Comparison of ENCODE assay signal across 9 cellular contexts in the genomic region with DNA sequence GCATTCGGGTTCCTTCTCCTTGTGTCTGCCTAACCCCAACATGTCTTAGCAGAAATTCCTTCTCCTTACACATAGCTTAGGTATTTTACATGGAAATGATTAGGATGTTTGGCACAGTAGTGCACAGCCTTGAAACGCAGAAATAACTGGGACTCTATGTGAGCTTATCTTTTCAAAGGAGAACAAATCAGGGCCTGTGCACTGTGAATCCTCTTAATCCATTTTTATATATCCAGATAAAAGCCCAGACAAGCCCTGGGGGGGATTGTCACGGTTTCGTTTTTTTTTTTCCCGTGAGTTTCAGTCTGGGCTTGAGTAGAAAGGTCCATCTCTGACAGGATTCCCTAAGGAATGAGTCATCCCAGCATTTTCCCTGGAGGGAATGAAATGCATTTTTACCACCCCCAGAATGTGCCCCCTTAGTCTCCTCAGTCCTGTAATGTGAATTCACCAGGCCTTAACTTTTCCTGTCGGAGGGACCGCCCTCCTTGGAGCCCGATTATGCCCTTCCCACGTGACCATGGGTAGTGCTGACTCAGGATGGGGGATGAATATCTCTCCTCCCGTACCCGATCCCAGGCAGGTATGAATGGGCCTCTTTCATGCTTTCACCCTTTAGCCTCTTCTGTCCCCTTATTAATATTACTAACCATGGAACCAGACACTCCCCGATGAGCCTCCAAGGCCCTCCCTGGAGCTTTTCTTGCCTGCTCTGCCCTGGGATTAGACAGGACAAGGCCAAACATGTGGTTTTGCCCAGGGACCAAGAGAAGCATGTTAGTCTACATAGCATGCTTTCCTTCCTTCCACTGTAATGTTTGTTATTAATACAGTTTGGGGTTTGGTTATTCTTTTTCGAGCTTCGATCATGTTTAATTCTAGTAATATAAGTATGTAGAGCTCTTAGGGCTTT. TPM values are rescaled to one million over a fixed set of nuclear protein-coding genes. Genes with fewer than 3 reads are reported as not detected.
DNase-seq lines count a peak whose midpoint lies in the region; ATAC-seq and TF ChIP-seq lines count a peak whose summit lies in the region.
"Had no signal": no experiment of that assay in that cellular context is flagged by ENCODE, and none has a peak within 500 bp of the region (broad histone marks: within the 10 kb centered on the region; RNA-seq: fewer than 3 reads in every experiment).

No MANE protein-coding gene starts in this region.

- H3K36me3 ChIP-seq in heart right ventricle (peaks cover 0 to 89% (median 26%) of the 10 kb centered on the region in 9 donors), gastrocnemius medialis (peaks cover 0 to under 1% of the 10 kb centered on the region in 2 donors)

- peak overlapping the region; percentile 63 for H3K27ac Mint-ChIP-seq in WTC11
- H3K27ac Mint-ChIP-seq in stimulated activated memory B cell treated with anti-CD40 and anti-IgM and Interleukin-4, amounts not matched to agents 10 μg/mL and 1 μg/mL and 100 μg/mL, for 72 hours, result no peak overlapping the region
- H3K27ac Mint-ChIP-seq in stimulated activated effector memory CD8-positive, alpha-beta T cell treated with anti-CD3 and anti-CD28 coated beads, Interleukin-12 subunit alpha, Interleukin-12 subunit beta, amount 100 ng/mL, for 72 hours, result no peak overlapping the region

- H3K27ac ChIP-seq in heart right ventricle, result peak overlapping the region; percentile 17 to 81 (median 72)
- peak overlapping the region; percentile 78 to 91 (median 80) for H3K27ac ChIP-seq in gastrocnemius medialis

- POLR2A ChIA-PET in WTC11 (lab: Charles Lee), result interaction anchor here (1.2 kb wide), 1 partner anchor 41 kb away, joined by 3 read pairs; no protein-coding TSS in a partner anchor

- in situ Hi-C loops in gastrocnemius medialis (cut with MboI; ENCODE audit: low sequenced_read_pairs in 4 of 4), result loop anchor here in 3 of 4 donors (10.0 kb wide), 2 partner anchors 208 to 298 kb away; no protein-coding TSS in a partner anchor

- H3K4me1 Mint-ChIP-seq in WTC11, result peaks cover 33% of the 10 kb centered on the region
- no peaks in the 10 kb centered on the region for H3K4me1 Mint-ChIP-seq in stimulated activated memory B cell treated with anti-CD40 and anti-IgM and Interleukin-4, amounts not matched to agents 10 μg/mL and 1 μg/mL and 100 μg/mL, for 72 hours
- no peaks in the 10 kb centered on the region for H3K4me1 Mint-ChIP-seq in stimulated activated effector memory CD8-positive, alpha-beta T cell treated with anti-CD3 and anti-CD28 coated beads, Interleukin-12 subunit alpha, Interleukin-12 subunit beta, amount 100 ng/mL, for 72 hours

- peak; percentile 77 for DNase-seq in GM04503 (ENCODE audit: low read depth)
- peak; percentile 30 for DNase-seq in WTC11 (ENCODE audit: low spot score)
- peak in 1 of 2 donors; percentile 60 for DNase-seq in heart right ventricle
- peak in 1 of 2 donors; percentile 67 for DNase-seq in gastrocnemius medialis
- no peak for DNase-seq in activated CD4-positive, CD25-positive, alpha-beta regulatory T cell treated with anti-CD3 and anti-CD28 coated beads, Interleukin-2, amount 50 U/mL, for 72 hours
- DNase-seq in NCI-H2107 (lab: John Stamatoyannopoulos, UW), result no peak
- no peak for DNase-seq in stimulated activated effector memory CD8-positive, alpha-beta T cell treated with anti-CD3 and anti-CD28 coated beads, Interleukin-12 subunit alpha, Interleukin-12 subunit beta, amount 100 ng/mL, for 72 hours (ENCODE audit: low spot score in 2 of 2)
- DNase-seq: T-helper 9 cell had no signal

- 29 to 30% methylated on average over 14 of the region's 14 CpGs for WGBS in heart right ventricle, 2 donors

- ATAC-seq in WTC11, result peak; percentile 82
- ATAC-seq in heart right ventricle, result peak; percentile 58 to 74 (median 66)
- ATAC-seq in gastrocnemius medialis, result peak; percentile 35 to 66
- ATAC-seq in stimulated activated memory B cell treated with anti-CD40 and anti-IgM and Interleukin-4, amounts not matched to agents 10 μg/mL and 1 μg/mL and 100 μg/mL, for 72 hours, result no peak
- no peak for ATAC-seq in stimulated activated effector memory CD8-positive, alpha-beta T cell treated with anti-CD3 and anti-CD28 coated beads, Interleukin-12 subunit alpha, Interleukin-12 subunit beta, amount 100 ng/mL, for 72 hours

- H3K27me3 ChIP-seq in heart right ventricle (no peaks in the 10 kb centered on the region), gastrocnemius medialis (no peaks in the 10 kb centered on the region)

- no peaks in the 10 kb centered on the region for H3K27me3 Mint-ChIP-seq in WTC11 (ENCODE audit: low read depth)
- peaks cover 10% of the 10 kb centered on the region for H3K27me3 Mint-ChIP-seq in stimulated activated memory B cell treated with anti-CD40 and anti-IgM and Interleukin-4, amounts not matched to agents 10 μg/mL and 1 μg/mL and 100 μg/mL, for 72 hours

- CTCF ChIA-PET in WTC11 (lab: Charles Lee), result interaction anchor here (0.9 to 2.0 kb wide), 9 partner anchors 16 to 204 kb away, joined by 3 to 10 read pairs (median 4); partner anchors contain the start of genes CFAP61, CRNKL1 and NAA20

- no peaks in the 10 kb centered on the region for H3K9me3 Mint-ChIP-seq in WTC11
- H3K9me3 Mint-ChIP-seq in stimulated activated memory B cell treated with anti-CD40 and anti-IgM and Interleukin-4, amounts not matched to agents 10 μg/mL and 1 μg/mL and 100 μg/mL, for 72 hours, result no peaks in the 10 kb centered on the region
- H3K9me3 Mint-ChIP-seq in stimulated activated effector memory CD8-positive, alpha-beta T cell treated with anti-CD3 and anti-CD28 coated beads, Interleukin-12 subunit alpha, Interleukin-12 subunit beta, amount 100 ng/mL, for 72 hours, result no peaks in the 10 kb centered on the region

- H3K4me3 ChIP-seq in heart right ventricle, result no peak overlapping the region
- peak overlapping the region in 2 of 4 donors; percentile 14 to 31 for H3K4me3 ChIP-seq in gastrocnemius medialis

- TF ChIP-seq CTCF in WTC11 (IDR thresholded peaks at IDR 0.05) (no peak), heart right ventricle (IDR thresholded peaks at IDR 0.05) (no peak), gastrocnemius medialis (IDR thresholded peaks at IDR 0.05 in 4 of 5, conservative IDR thresholded peaks at IDR 0.05 in 1 of 5) (no peak)

- H3K36me3 Mint-ChIP-seq in WTC11, result no peaks in the 10 kb centered on the region
- no peaks in the 10 kb centered on the region for H3K36me3 Mint-ChIP-seq in stimulated activated memory B cell treated with anti-CD40 and anti-IgM and Interleukin-4, amounts not matched to agents 10 μg/mL and 1 μg/mL and 100 μg/mL, for 72 hours
- H3K36me3 Mint-ChIP-seq in stimulated activated effector memory CD8-positive, alpha-beta T cell treated with anti-CD3 and anti-CD28 coated beads, Interleukin-12 subunit alpha, Interleukin-12 subunit beta, amount 100 ng/mL, for 72 hours, result no peaks in the 10 kb centered on the region

- no peak for TF ChIP-seq POLR2A in gastrocnemius medialis (IDR thresholded peaks at IDR 0.05)

- intact Hi-C loops in heart right ventricle (cut with DNase I) (loop anchor here in 7 of 10 donors (5.0 to 10.0 kb wide), 9 partner anchors 51 to 301 kb away; no protein-coding TSS in a partner anchor), gastrocnemius medialis (cut with DNase I; ENCODE audit: low total_unique reads) (loop anchor here (1.0 to 5.0 kb wide), 2 partner anchors 71 to 207 kb away; no protein-coding TSS in a partner anchor)

- H3K9me3 ChIP-seq in heart right ventricle (no peaks in the 10 kb centered on the region), gastrocnemius medialis (no peaks in the 10 kb centered on the region)

- peaks cover 42 to 100% (median 89%) of the 10 kb centered on the region in 9 donors for H3K4me1 ChIP-seq in heart right ventricle
- peaks cover 58 to 73% of the 10 kb centered on the region in 2 donors for H3K4me1 ChIP-seq in gastrocnemius medialis

- no peak overlapping the region for H3K4me3 Mint-ChIP-seq in WTC11
- H3K4me3 Mint-ChIP-seq in stimulated activated memory B cell treated with anti-CD40 and anti-IgM and Interleukin-4, amounts not matched to agents 10 μg/mL and 1 μg/mL and 100 μg/mL, for 72 hours, result no peak overlapping the region
- H3K4me3 Mint-ChIP-seq in stimulated activated effector memory CD8-positive, alpha-beta T cell treated with anti-CD3 and anti-CD28 coated beads, Interleukin-12 subunit alpha, Interleukin-12 subunit beta, amount 100 ng/mL, for 72 hours, result no peak overlapping the region

TF ChIP-seq in WTC11, 78 proteins besides CTCF, POLR2A, EP300 and RAD21 (continues in another document):
- TF ChIP-seq, protein P1, sequence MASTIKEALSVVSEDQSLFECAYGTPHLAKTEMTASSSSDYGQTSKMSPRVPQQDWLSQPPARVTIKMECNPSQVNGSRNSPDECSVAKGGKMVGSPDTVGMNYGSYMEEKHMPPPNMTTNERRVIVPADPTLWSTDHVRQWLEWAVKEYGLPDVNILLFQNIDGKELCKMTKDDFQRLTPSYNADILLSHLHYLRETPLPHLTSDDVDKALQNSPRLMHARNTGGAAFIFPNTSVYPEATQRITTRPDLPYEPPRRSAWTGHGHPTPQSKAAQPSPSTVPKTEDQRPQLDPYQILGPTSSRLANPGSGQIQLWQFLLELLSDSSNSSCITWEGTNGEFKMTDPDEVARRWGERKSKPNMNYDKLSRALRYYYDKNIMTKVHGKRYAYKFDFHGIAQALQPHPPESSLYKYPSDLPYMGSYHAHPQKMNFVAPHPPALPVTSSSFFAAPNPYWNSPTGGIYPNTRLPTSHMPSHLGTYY (CRISPR knock-in tag; IDR thresholded peaks at IDR 0.05), result no peak

RNA-seq across cellular contexts. Expression of gene NAA20, which starts 23.9 kb away (rescaled TPM):
- 28.9 to 34.0 TPM (median 30.6 TPM) in 3 replicates for total RNA-seq in WTC11 (2021)
- total RNA-seq in heart right ventricle, result 10 to 100 TPM; 53.7 to 68.0 (median 62.5) TPM
- 10 to 100 TPM; 96.4 to 98.1 TPM for polyA plus RNA-seq in heart right ventricle
- 10 to 100 TPM; 45.5 to 73.2 (median 61.5) TPM for total RNA-seq in gastrocnemius medialis

RNA-seq across cellular contexts. Expression of gene CRNKL1, which starts 59.0 kb away (rescaled TPM):
- total RNA-seq in WTC11 (2021) (21.8 to 22.6 TPM (median 22.2 TPM) in 3 replicates), heart right ventricle (10 to 100 TPM; 13.5 to 20.2 (median 18.1) TPM), gastrocnemius medialis (10 to 100 TPM; 32.2 to 45.3 (median 39.2) TPM)
- 10 to 100 TPM in 1 of 2 donors, 1 to 10 TPM in 1; 9.8 to 17.5 TPM for polyA plus RNA-seq in heart right ventricle

RNA-seq across cellular contexts. Expression of gene CFAP61, which starts 59.1 kb away (rescaled TPM):
- total RNA-seq in WTC11 (2021), result 0.18 to 0.61 TPM in 2 of 3 replicates, not detected in the other
- 100 to 1,000 TPM in 1 of 10 donors, 10 to 100 TPM in 9; 30.3 to 140 (median 68.2) TPM for total RNA-seq in heart right ventricle
- 10 to 100 TPM in 1 of 2 donors, 1 to 10 TPM in 1; 8.2 to 15.1 TPM for polyA plus RNA-seq in heart right ventricle
- total RNA-seq in gastrocnemius medialis, result 10 to 100 TPM; 17.1 to 94.8 (median 41.4) TPM

Comparison
In these comparisons a context has a peak if more than half of its experiments do, and no peak if none do; other contexts are left out.
1. DNase-seq: peak in GM04503 (single experiment) and WTC11 (single experiment); none in activated CD4-positive, CD25-positive, alpha-beta regulatory T cell treated with anti-CD3 and anti-CD28 coated beads, Interleukin-2, amount 50 U/mL, for 72 hours (single experiment), NCI-H2107 (single experiment) and stimulated activated effector memory CD8-positive, alpha-beta T cell treated with anti-CD3 and anti-CD28 coated beads, Interleukin-12 subunit alpha, Interleukin-12 subunit beta, amount 100 ng/mL, for 72 hours (0 of 2).
2. ATAC-seq: peak in WTC11 (single experiment), heart right ventricle (8 of 8) and gastrocnemius medialis (2 of 2); none in stimulated activated memory B cell treated with anti-CD40 and anti-IgM and Interleukin-4, amounts not matched to agents 10 μg/mL and 1 μg/mL and 100 μg/mL, for 72 hours (single experiment) and stimulated activated effector memory CD8-positive, alpha-beta T cell treated with anti-CD3 and anti-CD28 coated beads, Interleukin-12 subunit alpha, Interleukin-12 subunit beta, amount 100 ng/mL, for 72 hours (single experiment).
3. RNA of gene CFAP61, which starts 59.1 kb away (total RNA-seq): 30.3 to 140 TPM in heart right ventricle and 17.1 to 94.8 TPM in gastrocnemius medialis; 0.18 to 0.61 TPM in WTC11; every median in the first group is over 10 times any median in the second.